8 cellular contexts compared by ENCODE assay signal in the genomic region with DNA sequence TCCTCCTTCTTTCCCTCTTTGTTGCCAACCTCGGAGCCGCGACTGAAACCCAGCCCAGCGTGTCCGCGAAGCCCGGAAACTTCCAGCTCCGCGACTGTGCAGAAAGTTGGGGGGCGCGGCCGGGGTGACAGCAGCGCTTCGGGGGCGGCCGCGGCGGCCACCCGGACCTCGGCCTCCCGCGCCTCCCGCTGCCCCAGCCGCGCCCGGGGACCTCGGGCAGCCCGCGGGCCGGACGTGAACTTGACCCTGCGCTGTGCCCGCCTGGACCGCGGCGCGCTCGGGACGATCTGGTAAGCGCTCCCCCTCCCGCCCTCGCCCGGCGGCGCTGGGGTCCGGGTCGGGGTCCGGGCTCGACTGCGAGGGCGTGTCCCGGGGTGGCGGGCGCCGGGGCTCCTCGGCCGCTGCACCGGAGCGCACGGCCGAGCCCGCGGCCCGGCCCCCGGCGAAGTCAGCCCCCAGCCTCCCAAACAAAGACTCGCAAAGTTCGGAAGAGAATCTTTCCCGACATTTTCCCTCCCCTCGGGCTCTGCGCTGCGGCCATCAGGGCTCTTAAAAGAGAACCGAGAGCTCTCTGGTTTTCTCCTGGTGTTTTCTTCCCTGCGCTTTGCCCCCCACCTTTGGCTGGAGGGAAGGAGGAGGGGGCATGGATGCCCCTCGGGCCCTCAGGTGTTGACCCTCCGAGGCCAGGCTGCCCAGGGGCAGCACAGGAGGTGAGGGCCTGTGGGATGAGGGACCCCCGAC.
DNase-seq lines count a peak whose midpoint lies in the region; ATAC-seq and TF ChIP-seq lines count a peak whose summit lies in the region.

No MANE protein-coding gene starts in this region.

- intact Hi-C loops in left ventricle myocardium superior (cut with micrococcal nuclease), result no loop called here

- no peaks in the 10 kb centered on the region for H3K9me3 Mint-ChIP-seq in activated naive CD8-positive, alpha-beta T cell treated with anti-CD3 and anti-CD28 coated beads for 36 hours

- DNase-seq in HFF-Myc (ENCODE audit: extremely low read depth, low read depth) (no peak), left ventricle myocardium superior (peak; percentile 70), retinal pigment epithelial cell (ENCODE audit: low read depth) (no peak), SHP77 treated with DMSO at 0.1 percent for 48 hours (lab: John Stamatoyannopoulos, UW) (no peak), SIG-M5 treated with dmso at 0.1 percent for 504 hours (lab: John Stamatoyannopoulos, UW; ENCODE audit: unreplicated experiment) (no peak)
- DNase-seq in activated naive CD8-positive, alpha-beta T cell treated with anti-CD3 and anti-CD28 coated beads for 36 hours, result peak; percentile 48

- H3K27me3 Mint-ChIP-seq in activated naive CD8-positive, alpha-beta T cell treated with anti-CD3 and anti-CD28 coated beads for 36 hours, result no peaks in the 10 kb centered on the region

- no peaks in the 10 kb centered on the region for H3K36me3 Mint-ChIP-seq in activated naive CD8-positive, alpha-beta T cell treated with anti-CD3 and anti-CD28 coated beads for 36 hours

- peak overlapping the region; percentile 75 for H3K27ac Mint-ChIP-seq in activated naive CD8-positive, alpha-beta T cell treated with anti-CD3 and anti-CD28 coated beads for 36 hours

- ATAC-seq in left ventricle myocardium superior (peak; percentile 39), GM18517 (IDR thresholded peaks at IDR 0.05; ENCODE audit: unreplicated experiment) (no peak), GM21786 (IDR thresholded peaks at IDR 0.05; ENCODE audit: unreplicated experiment) (no peak)

- peaks cover 8% of the 10 kb centered on the region for H3K4me1 Mint-ChIP-seq in activated naive CD8-positive, alpha-beta T cell treated with anti-CD3 and anti-CD28 coated beads for 36 hours

- H3K4me3 ChIP-seq in HFF-Myc (replicated peaks; ENCODE audit: low read depth, low read length) (peak overlapping the region; percentile 52), retinal pigment epithelial cell (ENCODE audit: low read length) (peak overlapping the region; percentile 42)

- H3K4me3 Mint-ChIP-seq in activated naive CD8-positive, alpha-beta T cell treated with anti-CD3 and anti-CD28 coated beads for 36 hours, result peak overlapping the region; percentile 80

- TF ChIP-seq CTCF in HFF-Myc (IDR thresholded peaks at IDR 0.05; ENCODE audit: low read depth, low read length, missing control alignments), result no peak
- TF ChIP-seq CTCF in retinal pigment epithelial cell (conservative IDR thresholded peaks at IDR 0.05; ENCODE audit: low read depth, low read length), result no peak

Comparison
In these comparisons a context has a peak if more than half of its experiments do, and no peak if none do; other contexts are left out.
1. DNase-seq: peak in activated naive CD8-positive, alpha-beta T cell treated with anti-CD3 and anti-CD28 coated beads for 36 hours (single experiment) and left ventricle myocardium superior (single experiment); none in HFF-Myc (single experiment), retinal pigment epithelial cell (single experiment), SHP77 treated with DMSO at 0.1 percent for 48 hours (single experiment) and SIG-M5 treated with dmso at 0.1 percent for 504 hours (single experiment).